ENCODE assay signal across 8 cellular contexts in genomic region chr7:55952352-55952671, GRCh38. TPM values are rescaled to one million over a fixed set of nuclear protein-coding genes. Genes with fewer than 3 reads are reported as not detected.
DNase-seq lines count a peak whose midpoint lies in the region; ATAC-seq and TF ChIP-seq lines count a peak whose summit lies in the region.
"Not testable (repeated sequence)": the region's sequence is repeated elsewhere in the genome, so short reads cannot be mapped to it uniquely, and the experiment has no call there.

No MANE protein-coding gene starts in this region.

- not testable (repeated sequence) for H3K27me3 Mint-ChIP-seq in activated naive CD8-positive, alpha-beta T cell treated with anti-CD3 and anti-CD28 coated beads for 36 hours; nephron (ENCODE audit: low read depth); stimulated activated naive B cell treated with anti-CD40 and anti-IgM and Interleukin-4, amounts not matched to agents 10 μg/mL and 1 μg/mL and 100 μg/mL, for 72 hours

- H3K9ac ChIP-seq in HUES48 (ENCODE audit: low read depth, low read length) (peak overlapping the region; percentile 92), SU-DHL-6 (ENCODE audit: low read length) (peak overlapping the region; percentile 88), endocrine pancreas (ENCODE audit: control insufficient read depth, insufficient read depth, low read length) (peak overlapping the region; percentile 85)

- peak overlapping the region; percentile 97 for H3K27ac Mint-ChIP-seq in activated naive CD8-positive, alpha-beta T cell treated with anti-CD3 and anti-CD28 coated beads for 36 hours
- H3K27ac Mint-ChIP-seq in nephron, result peak overlapping the region; percentile 69 to 89 (median 87)
- peak overlapping the region; percentile 97 for H3K27ac Mint-ChIP-seq in stimulated activated naive B cell treated with anti-CD40 and anti-IgM and Interleukin-4, amounts not matched to agents 10 μg/mL and 1 μg/mL and 100 μg/mL, for 72 hours

- H3K79me2 ChIP-seq in SU-DHL-6 (ENCODE audit: insufficient read depth, low read length), result peaks cover 22% of the 10 kb centered on the region

- H3K36me3 Mint-ChIP-seq in activated naive CD8-positive, alpha-beta T cell treated with anti-CD3 and anti-CD28 coated beads for 36 hours, result peaks cover 31% of the 10 kb centered on the region
- H3K36me3 Mint-ChIP-seq in nephron (ENCODE audit: low read depth), result peaks cover 23% of the 10 kb centered on the region
- H3K36me3 Mint-ChIP-seq in stimulated activated naive B cell treated with anti-CD40 and anti-IgM and Interleukin-4, amounts not matched to agents 10 μg/mL and 1 μg/mL and 100 μg/mL, for 72 hours, result peaks cover 18 to 27% of the 10 kb centered on the region in 2 donors

- H3K4me2 ChIP-seq in SU-DHL-6 (ENCODE audit: low read depth, low read length, poor library complexity, severe bottlenecking), result peak overlapping the region; percentile 66

- H3F3A ChIP-seq in SU-DHL-6 (ENCODE audit: insufficient read depth), result not testable (repeated sequence)

- not testable (repeated sequence) for H3K27me3 ChIP-seq in BE2C; HUES48 (ENCODE audit: control insufficient read depth, insufficient read depth, low read length); SU-DHL-6 (ENCODE audit: low read length); endocrine pancreas (ENCODE audit: control insufficient read depth, insufficient read depth, low read length)

- H3K9me3 Mint-ChIP-seq in activated naive CD8-positive, alpha-beta T cell treated with anti-CD3 and anti-CD28 coated beads for 36 hours; nephron; stimulated activated naive B cell treated with anti-CD40 and anti-IgM and Interleukin-4, amounts not matched to agents 10 μg/mL and 1 μg/mL and 100 μg/mL, for 72 hours: not testable (repeated sequence)

- H3K4me1 Mint-ChIP-seq in activated naive CD8-positive, alpha-beta T cell treated with anti-CD3 and anti-CD28 coated beads for 36 hours, result peaks cover 16% of the 10 kb centered on the region
- not testable (repeated sequence) for H3K4me1 Mint-ChIP-seq in nephron
- H3K4me1 Mint-ChIP-seq in stimulated activated naive B cell treated with anti-CD40 and anti-IgM and Interleukin-4, amounts not matched to agents 10 μg/mL and 1 μg/mL and 100 μg/mL, for 72 hours, result peaks cover 14 to 31% of the 10 kb centered on the region in 2 donors

- H3K4me3 Mint-ChIP-seq in activated naive CD8-positive, alpha-beta T cell treated with anti-CD3 and anti-CD28 coated beads for 36 hours, result peak overlapping the region; percentile 95
- peak overlapping the region; percentile 93 to 99 (median 97) for H3K4me3 Mint-ChIP-seq in nephron
- H3K4me3 Mint-ChIP-seq in stimulated activated naive B cell treated with anti-CD40 and anti-IgM and Interleukin-4, amounts not matched to agents 10 μg/mL and 1 μg/mL and 100 μg/mL, for 72 hours, result peak overlapping the region; percentile 93 to 94

- peak overlapping the region; percentile 64 for H2AFZ ChIP-seq in SU-DHL-6 (ENCODE audit: low read depth, low read length, severe bottlenecking)

- H3K4me1 ChIP-seq in BE2C; HUES48 (ENCODE audit: control insufficient read depth, insufficient read depth, low read length); endocrine pancreas (ENCODE audit: control insufficient read depth, insufficient read depth, low read length): not testable (repeated sequence)

- H4K20me1 ChIP-seq in SU-DHL-6 (ENCODE audit: low read depth, low read length), result not testable (repeated sequence)

- not testable (repeated sequence) for H3K9me3 ChIP-seq in BE2C; HUES48 (ENCODE audit: control insufficient read depth, insufficient read depth, low read length); SU-DHL-6 (ENCODE audit: insufficient read depth, low read length); endocrine pancreas (ENCODE audit: control insufficient read depth, low read length); iPS-18c (ENCODE audit: control insufficient read depth, insufficient read depth, low read length)

- H3K36me3 ChIP-seq in BE2C (peaks cover 21% of the 10 kb centered on the region), HUES48 (ENCODE audit: control insufficient read depth, insufficient read depth, low read length) (peaks cover 26% of the 10 kb centered on the region)
- not testable (repeated sequence) for H3K36me3 ChIP-seq in SU-DHL-6 (ENCODE audit: low read length); endocrine pancreas (ENCODE audit: control insufficient read depth, insufficient read depth, low read length)

- TF ChIP-seq CTCF in BE2C (IDR thresholded peaks at IDR 0.05; ENCODE audit: low read depth, low read length); SU-DHL-6 (IDR thresholded peaks at IDR 0.05; ENCODE audit: insufficient read depth, low read length, poor library complexity, severe bottlenecking); nephron (IDR thresholded peaks at IDR 0.05; ENCODE audit: unreplicated experiment in 3 of 3): not testable (repeated sequence)

- ATAC-seq in stimulated activated naive B cell treated with anti-CD40 and anti-IgM and Interleukin-4, amounts not matched to agents 10 μg/mL and 1 μg/mL and 100 μg/mL, for 72 hours (replicated peaks), result not testable (repeated sequence)

- DNase-seq in BE2C; activated naive CD8-positive, alpha-beta T cell treated with anti-CD3 and anti-CD28 coated beads for 36 hours; stimulated activated naive B cell treated with anti-CD40 and anti-IgM and Interleukin-4, amounts not matched to agents 10 μg/mL and 1 μg/mL and 100 μg/mL, for 72 hours: not testable (repeated sequence)

- peak overlapping the region; percentile 99 for H3K4me3 ChIP-seq in BE2C (ENCODE audit: low read depth, low read length)
- H3K4me3 ChIP-seq in HUES48 (ENCODE audit: low read depth, low read length), result peak overlapping the region; percentile 84
- H3K4me3 ChIP-seq in SU-DHL-6 (ENCODE audit: insufficient read depth, low read length, poor library complexity, severe bottlenecking), result peak overlapping the region; percentile 94
- peak overlapping the region; percentile 38 for H3K4me3 ChIP-seq in endocrine pancreas (ENCODE audit: control insufficient read depth, insufficient read depth, low read length)
- peak overlapping the region; percentile 90 for H3K4me3 ChIP-seq in iPS-18c (ENCODE audit: insufficient read depth, low read depth, low read length)

- not testable (repeated sequence) for H3K27ac ChIP-seq in HUES48 (ENCODE audit: low read depth, low read length); SU-DHL-6 (ENCODE audit: low read depth, low read length)

- H3K9me2 ChIP-seq in SU-DHL-6 (replicated peaks; ENCODE audit: insufficient read depth, low read length), result not testable (repeated sequence)

RNA-seq across cellular contexts. Expression of gene MRPS17, which starts 0.6 kb away (rescaled TPM):
- polyA plus RNA-seq in BE2C (2012; ENCODE audit: insufficient read depth, insufficient read length, low read depth), result 71.9 TPM
- total RNA-seq in activated naive CD8-positive, alpha-beta T cell treated with anti-CD3 and anti-CD28 coated beads for 36 hours, result 10 to 100 TPM; 40.0 to 40.2 TPM

RNA-seq across cellular contexts. Expression of gene NIPSNAP2, which starts 12.1 kb away (rescaled TPM):
- polyA plus RNA-seq in BE2C (2012; ENCODE audit: insufficient read depth, insufficient read length, low read depth), result 48.6 TPM
- 10 to 100 TPM; 47.0 to 47.2 TPM for total RNA-seq in activated naive CD8-positive, alpha-beta T cell treated with anti-CD3 and anti-CD28 coated beads for 36 hours

Comparison
In these comparisons a context has a peak if more than half of its experiments do, and no peak if none do; other contexts are left out.
1. H3K4me3 ChIP-seq: peak in every context shown above with its lines; median percentile 99 in BE2C; 94 in SU-DHL-6; 90 in iPS-18c; 84 in HUES48; 38 in endocrine pancreas.